ENCODE assay signal across 21 cellular contexts in the genomic region with DNA sequence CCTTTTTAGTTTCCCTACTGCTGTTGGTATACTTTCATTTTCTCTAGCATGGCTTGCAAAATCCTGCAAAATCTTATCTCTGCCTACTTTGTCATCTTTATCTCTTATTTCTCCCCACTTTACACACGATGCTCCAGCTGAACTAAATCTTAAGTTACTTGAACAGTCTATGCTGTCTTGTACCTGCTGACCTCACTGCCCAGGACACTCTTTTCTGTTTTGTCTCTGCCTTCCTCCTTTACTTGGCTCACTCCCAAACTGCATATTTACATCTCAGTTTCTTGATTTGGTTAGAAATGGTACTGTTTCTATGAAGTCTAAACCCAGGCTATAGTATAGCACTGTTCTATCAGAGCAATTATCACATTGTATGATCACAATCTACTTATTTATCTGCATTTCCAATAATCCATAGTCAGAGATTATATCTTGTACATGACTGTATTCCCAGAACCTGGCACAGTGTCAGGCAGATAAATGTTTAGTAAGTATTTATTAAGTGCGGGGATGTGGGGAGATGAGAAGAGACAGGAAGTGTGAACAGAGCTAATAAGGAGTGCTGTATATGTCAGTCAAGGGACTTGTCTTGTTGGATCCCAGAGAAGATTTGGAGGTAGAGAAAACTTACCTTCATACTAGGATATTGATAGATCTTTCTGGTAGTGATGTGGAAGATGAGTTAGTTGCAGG. TPM values are rescaled to one million over a fixed set of nuclear protein-coding genes. Genes with fewer than 3 reads are reported as not detected.
DNase-seq lines count a peak whose midpoint lies in the region; ATAC-seq and TF ChIP-seq lines count a peak whose summit lies in the region.
"Had no signal": no experiment of that assay in that cellular context is flagged by ENCODE, and none has a peak within 500 bp of the region (broad histone marks: within the 10 kb centered on the region; RNA-seq: fewer than 3 reads in every experiment).

No MANE protein-coding gene starts in this region.

- no peaks in the 10 kb centered on the region; the same call in 1 of the 2 replicates for H3K36me3 ChIP-seq in Panc1 (ENCODE audit: control insufficient read depth, insufficient read depth, low read length)
- H3K36me3 ChIP-seq: MG63 had no signal

- POLR2A ChIA-PET in Panc1 (lab: Charles Lee), result interaction anchor here (0.6 kb wide), 1 partner anchor 106 kb away, joined by 3 read pairs; no protein-coding TSS in a partner anchor

- H3K4me1 ChIP-seq in Panc1 (ENCODE audit: control insufficient read depth, insufficient read depth, low read length), result peaks cover 87% of the 10 kb centered on the region

- CTCF ChIA-PET in Panc1 (lab: Charles Lee), result no interaction called here

- H3K4me3 ChIP-seq in Panc1 (ENCODE audit: low read depth in 2 of 2, low read length in 2 of 2), result no peak overlapping the region
- H3K4me3 ChIP-seq: GM12878, MG63 had no signal

- H3K27ac ChIP-seq in Panc1 (ENCODE audit: low read length) (peak overlapping the region; percentile 100), VCaP (peak overlapping the region; percentile 15; the same call in 1 of the 2 replicates)
- H3K27ac ChIP-seq: KMS-11, RWPE1 had no signal

- BruUV-seq in Panc1 (replicated peaks; lab: Mats Ljungman, UMichigan), result no TSS peak

- TF ChIP-seq CTCF in Panc1 (IDR thresholded peaks at IDR 0.05) (no peak), VCaP (conservative IDR thresholded peaks at IDR 0.05) (no peak)

- H3K9me3 ChIP-seq in Panc1 (ENCODE audit: control insufficient read depth, insufficient read depth, low read depth, low read length), result no peaks in the 10 kb centered on the region
- H3K9me3 ChIP-seq: MG63 had no signal

- intact Hi-C loops in Panc1 (cut with micrococcal nuclease; ENCODE audit: unreplicated experiment), result no loop called here

- ATAC-seq in Panc1 (no peak; the same call in 1 of the 2 replicates), left lobe of liver (peak; percentile 14), GM21528 (IDR thresholded peaks at IDR 0.05; ENCODE audit: low FRiP score, unreplicated experiment) (no peak)
- ATAC-seq: GM12878 had no signal

- H3K27me3 ChIP-seq in Panc1 (ENCODE audit: control insufficient read depth, insufficient read depth, low read length), result no peaks in the 10 kb centered on the region
- H3K27me3 ChIP-seq: MG63 had no signal

- peak; percentile 51 for DNase-seq in EH (ENCODE audit: low read depth)
- no peak for DNase-seq in Panc1 (ENCODE audit: low read depth, low spot score)
- DNase-seq in left lobe of liver (ENCODE audit: low spot score), result no peak
- no peak for DNase-seq in activated gamma-delta T cell treated with Interleukin-2 at 50 U/mL for 16 hours
- no peak for DNase-seq in HCEC 1CT
- no peak for DNase-seq in OCI-M2 (lab: John Stamatoyannopoulos, UW; ENCODE audit: unreplicated experiment)
- DNase-seq: CD4-positive, alpha-beta memory T cell; DMS153; EL; MG63; NCI-H1092; NCI-H1436 treated with DMSO at 0.1 percent for 48 hours; NCI-H2029; NCI-H2171; NCI-H446 treated with DMSO at 0.1 percent for 48 hours had no signal

- in situ Hi-C loops in Panc1 (cut with HindIII; ENCODE audit: low pct_unique_long_range_greater_than_20kb, low sequenced_read_pairs), result no loop called here

RNA-seq across cellular contexts. Expression of gene ADGRG6, which starts 57.6 kb away (rescaled TPM):
- total RNA-seq in Panc1 (2021; ENCODE audit: unreplicated experiment), result 259 TPM
- 87.8 TPM for polyA plus RNA-seq in Panc1 (2012; ENCODE audit: insufficient read length)
- 84.4 TPM for total RNA-seq in left lobe of liver
- total RNA-seq: OCI-LY7 had no signal
- polyA plus RNA-seq: CD4-positive, alpha-beta memory T cell had no signal
